23 cellular contexts compared by ENCODE assay signal in the genomic region with DNA sequence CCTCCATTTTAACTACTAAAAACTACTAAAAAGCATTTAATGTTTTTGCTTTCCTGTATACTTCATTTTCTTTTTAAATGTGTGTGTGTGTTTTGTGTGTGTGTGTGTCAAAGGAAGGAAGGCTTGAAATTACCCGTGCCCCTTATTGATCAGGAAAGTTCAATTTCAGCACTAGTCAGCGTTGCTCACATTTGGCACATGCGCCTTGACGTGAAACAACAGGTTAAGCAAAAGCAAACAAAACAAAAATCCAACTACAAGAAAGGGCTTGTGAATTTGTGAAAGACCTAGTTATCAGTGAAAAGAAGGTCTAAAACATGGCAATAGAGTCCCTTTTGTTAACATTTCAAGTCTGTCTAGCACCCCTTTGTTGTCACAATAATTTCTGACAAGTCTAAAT.
"Had no signal": no experiment of that assay in that cellular context is flagged by ENCODE, and none has a peak within 500 bp of the region (broad histone marks: within the 10 kb centered on the region; RNA-seq: fewer than 3 reads in every experiment).

No MANE protein-coding gene starts in this region.

- H3K27me3 ChIP-seq: left lung, spleen, testis, tibial artery had no signal

- FAIRE-seq: endothelial cell of umbilical vein, frontal cortex, kidney had no signal

- ATAC-seq: left lung; lower lobe of right lung; naive thymus-derived CD8-positive, alpha-beta T cell; psoas muscle; right cardiac atrium; stimulated activated memory B cell treated with anti-CD40 and anti-IgM and Interleukin-4, amounts not matched to agents 10 μg/mL and 1 μg/mL and 100 μg/mL, for 72 hours; stimulated activated naive CD8-positive, alpha-beta T cell treated with anti-CD3 and anti-CD28 coated beads, Interleukin-15, Interleukin-2, amounts not matched to agents 100 U/mL and 50 U/mL, for 24 hours had no signal

- H3K36me3 ChIP-seq: left lung, lower lobe of right lung, spleen, tibial artery had no signal

- H3K27ac ChIP-seq: coronary artery, left lung, lower lobe of right lung, psoas muscle, skin epidermis, spleen, testis, tibial artery had no signal

- DNase-seq: dermis blood vessel endothelial cell; effector memory CD4-positive, alpha-beta T cell; head of caudate nucleus; kidney; lower lobe of right lung; naive thymus-derived CD8-positive, alpha-beta T cell; nephron progenitor cell; nucleus accumbens; psoas muscle; right cardiac atrium; spleen; stimulated activated CD4-positive, alpha-beta T cell treated with anti-CD3 and anti-CD28 coated beads, Interleukin-4, amount 100 ng/mL, for 4 hours; stimulated activated naive CD8-positive, alpha-beta T cell treated with anti-CD3 and anti-CD28 coated beads, Interleukin-15, Interleukin-2, amounts not matched to agents 100 U/mL and 50 U/mL, for 24 hours; substantia nigra; testis; tibial artery had no signal

- H3K36me3 Mint-ChIP-seq: naive thymus-derived CD8-positive, alpha-beta T cell; stimulated activated memory B cell treated with anti-CD40 and anti-IgM and Interleukin-4, amounts not matched to agents 10 μg/mL and 1 μg/mL and 100 μg/mL, for 72 hours; type B pancreatic cell had no signal

- H3K4me3 ChIP-seq: coronary artery, left lung, lower lobe of right lung, psoas muscle, skin epidermis, spleen, testis, tibial artery had no signal

- H3K4me3 Mint-ChIP-seq: naive thymus-derived CD8-positive, alpha-beta T cell; nephron progenitor cell; stimulated activated memory B cell treated with anti-CD40 and anti-IgM and Interleukin-4, amounts not matched to agents 10 μg/mL and 1 μg/mL and 100 μg/mL, for 72 hours; type B pancreatic cell had no signal

- H3K4me1 ChIP-seq: left lung, lower lobe of right lung, psoas muscle, spleen, testis, tibial artery had no signal

- H3K9me3 Mint-ChIP-seq: nephron progenitor cell, type B pancreatic cell had no signal

- H3K27me3 Mint-ChIP-seq: naive thymus-derived CD8-positive, alpha-beta T cell; stimulated activated memory B cell treated with anti-CD40 and anti-IgM and Interleukin-4, amounts not matched to agents 10 μg/mL and 1 μg/mL and 100 μg/mL, for 72 hours; type B pancreatic cell had no signal

- H3K9me3 ChIP-seq: left lung, lower lobe of right lung, psoas muscle, spleen, testis, tibial artery had no signal

- H3K27ac Mint-ChIP-seq: naive thymus-derived CD8-positive, alpha-beta T cell; nephron progenitor cell; stimulated activated memory B cell treated with anti-CD40 and anti-IgM and Interleukin-4, amounts not matched to agents 10 μg/mL and 1 μg/mL and 100 μg/mL, for 72 hours; type B pancreatic cell had no signal

- H3K4me1 Mint-ChIP-seq: naive thymus-derived CD8-positive, alpha-beta T cell; stimulated activated memory B cell treated with anti-CD40 and anti-IgM and Interleukin-4, amounts not matched to agents 10 μg/mL and 1 μg/mL and 100 μg/mL, for 72 hours had no signal
